In the genomic region with DNA sequence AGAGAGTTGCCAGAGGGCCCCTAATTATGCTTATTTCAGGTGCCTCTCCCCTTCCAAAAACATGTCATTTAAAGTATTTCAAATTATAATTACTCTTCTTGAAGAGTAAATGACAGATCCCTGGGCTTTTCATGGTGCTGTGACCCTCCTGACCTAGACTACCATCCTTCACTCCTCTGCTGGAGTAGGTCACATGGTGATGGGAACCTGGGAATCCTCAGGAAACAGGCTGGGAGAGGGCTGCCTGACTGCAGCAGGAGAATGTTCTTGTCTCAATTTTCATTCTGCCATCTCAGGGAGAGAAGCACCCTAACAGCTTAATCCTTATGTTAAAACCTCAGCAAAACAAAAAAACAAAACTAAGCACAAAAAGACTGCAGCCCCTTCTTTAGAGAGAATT, we compare ENCODE assay signal across 34 cellular contexts.
"Had no signal": no experiment of that assay in that cellular context is flagged by ENCODE, and none has a peak within 500 bp of the region (broad histone marks: within the 10 kb centered on the region; RNA-seq: fewer than 3 reads in every experiment).

No MANE protein-coding gene starts in this region.

- H3K27ac ChIP-seq: ascending aorta, body of pancreas, SK-N-MC had no signal

- H3K4me3 ChIP-seq: ascending aorta, body of pancreas, SK-N-MC had no signal

- H3K36me3 ChIP-seq: ascending aorta had no signal

- H3K36me3 Mint-ChIP-seq: activated CD4-positive, alpha-beta memory T cell treated with anti-CD3 and anti-CD28 coated beads for 36 hours; activated naive CD4-positive, alpha-beta T cell treated with anti-CD3 and anti-CD28 coated beads, Interleukin-2, amount 50 U/mL, for 72 hours; T-cell had no signal

- H3K4me3 Mint-ChIP-seq: activated CD4-positive, alpha-beta memory T cell treated with anti-CD3 and anti-CD28 coated beads for 36 hours; activated CD4-positive, alpha-beta T cell treated with anti-CD3 and anti-CD28 coated beads, Interleukin-2, amount 10 ng/mL, durations not matched to agents 7 days and 5 days; activated naive CD8-positive, alpha-beta T cell treated with anti-CD3 and anti-CD28 coated beads, Interleukin-2, amount 50 U/mL, for 24 hours; activated T-cell treated with anti-CD3 and anti-CD28 coated beads, Interleukin-2, amount 50 U/mL, for 4 hours; T-cell had no signal

- H3K4me1 Mint-ChIP-seq: activated CD4-positive, alpha-beta T cell treated with anti-CD3 and anti-CD28 coated beads, Interleukin-2, amount 10 ng/mL, durations not matched to agents 7 days and 5 days; activated naive CD8-positive, alpha-beta T cell treated with anti-CD3 and anti-CD28 coated beads, Interleukin-2, amount 50 U/mL, for 24 hours; T-cell had no signal

- H3K27me3 Mint-ChIP-seq: activated CD4-positive, alpha-beta memory T cell treated with anti-CD3 and anti-CD28 coated beads for 36 hours had no signal

- H3K9me3 Mint-ChIP-seq: activated CD4-positive, alpha-beta memory T cell treated with anti-CD3 and anti-CD28 coated beads for 36 hours; activated CD4-positive, alpha-beta T cell treated with anti-CD3 and anti-CD28 coated beads, Interleukin-2, amount 10 ng/mL, durations not matched to agents 7 days and 5 days; activated T-cell treated with anti-CD3 and anti-CD28 coated beads, Interleukin-2, amount 50 U/mL, for 4 hours had no signal

- H3K27me3 ChIP-seq: ascending aorta, body of pancreas had no signal

- ATAC-seq: activated naive CD4-positive, alpha-beta T cell treated with anti-CD3 and anti-CD28 coated beads, Interleukin-2, amount 50 U/mL, for 72 hours; activated naive CD8-positive, alpha-beta T cell treated with anti-CD3 and anti-CD28 coated beads, Interleukin-2, amount 50 U/mL, for 24 hours; activated T-cell treated with anti-CD3 and anti-CD28 coated beads, Interleukin-2, amount 50 U/mL, for 4 hours; body of pancreas; Panc1; Right ventricle myocardium inferior; T-cell had no signal

- H3K9me3 ChIP-seq: ascending aorta, body of pancreas had no signal

- H3K27ac Mint-ChIP-seq: activated CD4-positive, alpha-beta memory T cell treated with anti-CD3 and anti-CD28 coated beads for 36 hours; activated CD4-positive, alpha-beta T cell treated with anti-CD3 and anti-CD28 coated beads, Interleukin-2, amount 10 ng/mL, durations not matched to agents 7 days and 5 days; activated naive CD4-positive, alpha-beta T cell treated with anti-CD3 and anti-CD28 coated beads, Interleukin-2, amount 50 U/mL, for 72 hours; activated naive CD8-positive, alpha-beta T cell treated with anti-CD3 and anti-CD28 coated beads, Interleukin-2, amount 50 U/mL, for 24 hours; T-cell had no signal

- H3K4me1 ChIP-seq: ascending aorta, body of pancreas had no signal

- DNase-seq: activated CD4-positive, alpha-beta memory T cell treated with anti-CD3 and anti-CD28 coated beads for 36 hours; activated CD4-positive, alpha-beta T cell treated with anti-CD3 and anti-CD28 coated beads, Interleukin-2, amount 10 ng/mL, durations not matched to agents 7 days and 5 days; activated CD4-positive, CD25-positive, alpha-beta regulatory T cell; activated CD8-positive, alpha-beta memory T cell treated with anti-CD3 and anti-CD28 coated beads for 24 hours; activated effector memory CD4-positive, alpha-beta T cell treated with anti-CD3 and anti-CD28 coated beads, Interleukin-2, amount 50 U/mL, for 16 hours; activated naive CD4-positive, alpha-beta T cell treated with Interleukin-2 at 50 U/mL for 16 hours; activated naive CD8-positive, alpha-beta T cell treated with anti-CD3 and anti-CD28 coated beads, Interleukin-2, amount 50 U/mL, for 24 hours; activated T-cell treated with anti-CD3 and anti-CD28 coated beads, Interleukin-2, amount 50 U/mL, for 4 hours; amniotic stem cell; body of pancreas; central memory CD4-positive, alpha-beta T cell; Karpas-422; MM.1S; NCI-H1105; NCI-H1436; NCI-H187; NCI-H2081; NCI-H2171; NCI-H345; NCI-H510A; NCI-H526 treated with DMSO at 0.1 percent for 48 hours; NCI-H82; OCI-M1; RPMI8226; T-cell; T-helper 2 cell; T1000 had no signal

- FAIRE-seq: bronchial epithelial cell, TTC549 had no signal
